8 cellular contexts compared by ENCODE assay signal in the genomic region with DNA sequence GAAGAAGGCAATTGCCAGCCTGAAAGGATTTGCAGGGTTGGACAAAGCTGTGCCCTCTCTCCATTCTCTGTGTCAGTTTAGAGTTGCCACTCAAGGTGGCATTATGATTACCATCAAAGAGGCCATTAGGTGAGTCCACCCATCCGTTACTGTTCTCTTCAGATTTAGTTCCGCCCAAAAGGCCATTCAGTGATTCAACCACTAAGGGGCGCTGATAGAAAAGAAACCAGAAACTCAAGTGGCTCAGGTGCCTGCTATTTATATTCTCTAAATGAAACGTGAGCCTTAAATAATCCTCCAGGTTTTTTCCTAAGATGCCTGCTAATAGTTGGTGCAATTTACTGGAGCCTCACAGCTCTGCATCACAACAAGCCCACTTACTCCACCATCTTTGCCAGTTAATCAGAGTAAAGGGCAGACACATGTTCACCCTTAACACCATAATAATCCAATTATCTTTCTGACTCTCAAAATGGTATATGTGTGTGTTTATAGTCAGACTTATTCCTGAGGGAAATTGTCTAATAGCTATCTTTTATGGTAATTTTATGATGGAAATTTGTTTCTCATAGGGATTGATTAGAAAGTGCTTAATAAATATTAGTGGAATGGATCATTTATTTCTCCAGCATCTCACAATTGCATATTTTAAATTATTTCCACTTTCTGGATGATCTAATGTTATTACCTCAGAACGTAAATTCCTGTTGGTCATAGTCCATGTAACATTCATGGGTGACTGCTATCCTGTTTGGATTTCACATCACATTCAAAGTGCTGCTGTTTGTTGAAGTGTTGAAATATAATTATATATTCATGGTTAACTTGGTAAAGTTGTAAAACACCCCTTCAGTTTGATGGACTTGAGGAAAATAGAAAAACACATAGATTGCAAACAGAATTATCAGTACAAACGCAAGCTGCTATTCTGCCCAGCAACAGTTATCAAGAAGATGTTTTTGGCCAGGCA. TPM values are rescaled to one million over a fixed set of nuclear protein-coding genes. Genes with fewer than 3 reads are reported as not detected.
A peak's percentile ranks its signal among the peaks of the same experiment; 100 is the strongest.
DNase-seq lines count a peak whose midpoint lies in the region; ATAC-seq, FAIRE-seq and TF ChIP-seq lines count a peak whose summit lies in the region.

No MANE protein-coding gene starts in this region.

- H3K4me3 Mint-ChIP-seq in stimulated activated naive B cell treated with anti-CD40 and anti-IgM and Interleukin-4, amounts not matched to agents 10 μg/mL and 1 μg/mL and 100 μg/mL, for 72 hours = no peak overlapping the region

- H3K9me3 ChIP-seq in GM12878 (replicated peaks; ENCODE audit: control insufficient read depth, insufficient read depth, low read length) (no peaks in the 10 kb centered on the region), transverse colon (no peaks in the 10 kb centered on the region)

- H3K27ac ChIP-seq in C4-2B (no peak overlapping the region), GM12878 (ENCODE audit: control insufficient read depth, insufficient read depth) (no peak overlapping the region), transverse colon (no peak overlapping the region)

- 77% methylated on average over 6 of the region's 6 CpGs for WGBS in GM12878 (ENCODE audit: insufficient coverage, insufficient replicate concordance, low lambda C conversion rate, missing lambda C conversion rate)
- WGBS in transverse colon (ENCODE audit: low coverage in 1 of 2), 2 donors = 39 to 60% methylated on average over 2 to 6 of the region's 6 CpGs

- H3K79me2 ChIP-seq in GM12878 (ENCODE audit: control insufficient read depth, insufficient read depth, low read length) = no peaks in the 10 kb centered on the region

- TF ChIP-seq POLR2A in GM12878 (IDR thresholded peaks at IDR 0.05; ENCODE audit: low read depth, low read length) (no peak), transverse colon (IDR thresholded peaks at IDR 0.05) (no peak)

- peak; percentile 68 for ATAC-seq in GM12878
- ATAC-seq in stimulated activated naive B cell treated with anti-CD40 and anti-IgM and Interleukin-4, amounts not matched to agents 10 μg/mL and 1 μg/mL and 100 μg/mL, for 72 hours (replicated peaks) = no peak
- no peak for ATAC-seq in GM21423 (IDR thresholded peaks at IDR 0.05; ENCODE audit: unreplicated experiment)

- SMC1A ChIA-PET in GM12878 (lab: Charles Lee; ENCODE audit: uncharacterized antibody, unreplicated experiment) = interaction anchor here (0.7 to 4.4 kb wide), 12 partner anchors 16 to 385 kb away, joined by 3 to 27 read pairs (median 3); a partner anchor contains a TSS

- TF ChIP-seq EP300 in GM12878 (IDR thresholded peaks at IDR 0.05; ENCODE audit: borderline replicate concordance in 1 of 2, control insufficient read depth in 1 of 2, low read depth in 2 of 2, low read length in 2 of 2) (no peak), transverse colon (IDR thresholded peaks at IDR 0.05; ENCODE audit: low read depth) (no peak)

- H3K9ac ChIP-seq in GM12878 (ENCODE audit: control insufficient read depth, insufficient read depth, low read length) = no peak overlapping the region

- peak; percentile 87 for TF ChIP-seq CTCF in C4-2B (conservative IDR thresholded peaks at IDR 0.05)
- peak; percentile 54 to 61 (median 54); a peak in 5 of 6 replicates for TF ChIP-seq CTCF in GM12878 (IDR thresholded peaks at IDR 0.05 in 2 of 3, conservative IDR thresholded peaks at IDR 0.05 in 1 of 3; ENCODE audit: control insufficient read depth in 2 of 3, extremely low read depth in 1 of 3, insufficient read depth in 1 of 3, low read depth in 3 of 3, low read length in 3 of 3)
- TF ChIP-seq CTCF in transverse colon (IDR thresholded peaks at IDR 0.05) = peak; percentile 54 to 79 (median 67)

- no peak overlapping the region for H3K4me2 ChIP-seq in GM12878 (ENCODE audit: control insufficient read depth, insufficient read depth)

- H3K4me3 ChIP-seq in GM12878 (no peak overlapping the region), transverse colon (no peak overlapping the region)

- H3K27ac Mint-ChIP-seq in stimulated activated naive B cell treated with anti-CD40 and anti-IgM and Interleukin-4, amounts not matched to agents 10 μg/mL and 1 μg/mL and 100 μg/mL, for 72 hours = no peak overlapping the region

- H3K27me3 ChIP-seq in GM12878 (replicated peaks in 1 of 2; ENCODE audit: control insufficient read depth in 2 of 2, insufficient read depth in 2 of 2, low read length in 1 of 2) (no peaks in the 10 kb centered on the region), transverse colon (no peaks in the 10 kb centered on the region)

- intact Hi-C loops in GM12878 (cut with micrococcal nuclease; ENCODE audit: unreplicated experiment) (loop anchor here (1.0 to 10.0 kb wide), 4 partner anchors 200 to 382 kb away; no protein-coding TSS in a partner anchor), transverse colon (cut with DNase I; ENCODE audit: low total_unique reads) (no loop called here)

- POLR2A ChIA-PET in HEK293T (lab: Yijun Ruan, JAX) (no interaction called here), GM12878 (lab: Charles Lee) (interaction anchor here (0.7 kb wide), 2 partner anchors 10 to 220 kb away, joined by 4 to 6 read pairs; no protein-coding TSS in a partner anchor)

- in situ Hi-C loops in GM12878 (cut with MboI) (loop anchor here (5.0 kb wide), 1 partner anchor 220 kb away; no protein-coding TSS in a partner anchor), transverse colon (cut with MboI; ENCODE audit: low pct_ligation_motif_present in 1 of 4, low pct_unique_long_range_greater_than_20kb in 1 of 4, low sequenced_read_pairs in 3 of 4) (loop anchor here in 2 of 4 donors (10.0 to 25.0 kb wide), 2 partner anchors 210 to 222 kb away; a partner anchor contains a TSS)

- no TSS peak for BruUV-seq in GM12878 (replicated peaks; lab: Mats Ljungman, UMichigan)

- H3K4me1 Mint-ChIP-seq in stimulated activated naive B cell treated with anti-CD40 and anti-IgM and Interleukin-4, amounts not matched to agents 10 μg/mL and 1 μg/mL and 100 μg/mL, for 72 hours = no peaks in the 10 kb centered on the region

- H2AFZ ChIP-seq in GM12878 (ENCODE audit: control insufficient read depth, low read depth, low read length) = no peak overlapping the region

- no peaks in the 10 kb centered on the region for H3K9me3 Mint-ChIP-seq in stimulated activated naive B cell treated with anti-CD40 and anti-IgM and Interleukin-4, amounts not matched to agents 10 μg/mL and 1 μg/mL and 100 μg/mL, for 72 hours

- H3K4me1 ChIP-seq in GM12878 (ENCODE audit: control insufficient read depth, insufficient read depth, low read length) (no peaks in the 10 kb centered on the region), transverse colon (peaks cover 0 to 12% (median 6%) of the 10 kb centered on the region in 4 donors)

- TF ChIP-seq RAD21 in GM12878 (IDR thresholded peaks at IDR 0.05; ENCODE audit: insufficient read depth, low read depth, low read length) = peak; percentile 79

- no peaks in the 10 kb centered on the region for H3K27me3 Mint-ChIP-seq in stimulated activated naive B cell treated with anti-CD40 and anti-IgM and Interleukin-4, amounts not matched to agents 10 μg/mL and 1 μg/mL and 100 μg/mL, for 72 hours

- FAIRE-seq in GM12878 (lab: Jason Lieb, UNC) = no peak

- peaks cover 22 to 33% of the 10 kb centered on the region in 2 donors for H3K36me3 Mint-ChIP-seq in stimulated activated naive B cell treated with anti-CD40 and anti-IgM and Interleukin-4, amounts not matched to agents 10 μg/mL and 1 μg/mL and 100 μg/mL, for 72 hours

- DNase-seq in HEK293T (ENCODE audit: extremely low spot score) (peak; percentile 49), NCI-H510A (lab: John Stamatoyannopoulos, UW) (peak; percentile 59), GM12878 (ENCODE audit: low read depth, low spot score) (no peak), iris pigment epithelial cell (ENCODE audit: low read depth) (peak; percentile 64), transverse colon (peak; percentile 50)
- no peak for DNase-seq in stimulated activated naive B cell treated with anti-CD40 and anti-IgM and Interleukin-4, amounts not matched to agents 10 μg/mL and 1 μg/mL and 100 μg/mL, for 72 hours

- no peaks in the 10 kb centered on the region; a peak in 1 of 4 replicates for H3K36me3 ChIP-seq in GM12878 (ENCODE audit: control insufficient read depth in 2 of 2, insufficient read depth in 2 of 2, low read length in 1 of 2)
- no peaks in the 10 kb centered on the region for H3K36me3 ChIP-seq in transverse colon

- RAD21 ChIA-PET in GM12878 (lab: Charles Lee; ENCODE audit: unreplicated experiment) = interaction anchor here (0.9 to 1.6 kb wide), 5 partner anchors 55 to 234 kb away, joined by 3 to 7 read pairs (median 3); no protein-coding TSS in a partner anchor

- CTCF ChIA-PET in HEK293T (lab: Yijun Ruan, JAX) = interaction anchor here (0.6 to 1.2 kb wide), 2 partner anchors 274 to 374 kb away, joined by 3 to 4 read pairs; no protein-coding TSS in a partner anchor
- CTCF ChIA-PET in GM12878 (lab: Yijun Ruan, JAX) = interaction anchor here (0.6 to 4.8 kb wide), 20 partner anchors 11 to 384 kb away, joined by 3 to 43 read pairs (median 4); a partner anchor contains a TSS

- no peaks in the 10 kb centered on the region for H4K20me1 ChIP-seq in GM12878 (ENCODE audit: control insufficient read depth, insufficient read depth)

TF ChIP-seq in HEK293T, 16 proteins besides CTCF, POLR2A, EP300 and RAD21 (continues in another document):
- TF ChIP-seq LEF1 (IDR thresholded peaks at IDR 0.05; ENCODE audit: borderline replicate concordance) (no peak), SUZ12 (IDR thresholded peaks at IDR 0.05) (no peak), FOXM1 (IDR thresholded peaks at IDR 0.05; ENCODE audit: borderline replicate concordance) (no peak)

TF ChIP-seq in GM12878, 131 proteins besides CTCF, POLR2A, EP300 and RAD21 (continues in another document):
- TF ChIP-seq SMC3 (IDR thresholded peaks at IDR 0.05; ENCODE audit: borderline replicate concordance, low read length) (peak; percentile 51; the same call in 1 of the 2 replicates), BHLHE40 (IDR thresholded peaks at IDR 0.05; ENCODE audit: borderline replicate concordance in 1 of 2, low read depth in 2 of 2, low read length in 1 of 2) (peak in 1 of 2 experiments; percentile 24; a peak in 1 of 4 replicates)

RNA-seq across cellular contexts. Expression of a gene that starts 59.3 kb away (rescaled TPM):
- total RNA-seq in GM12878 (2013; cell fraction: nucleolus; rRNA removed) = 53.7 and 59.3 TPM in 2 replicates
- 16.0 and 21.5 TPM in 2 replicates for total RNA-seq in GM12878 (2014; rRNA removed)
- total RNA-seq in GM12878 (2014; rRNA removed; fragmentation: Illumina TruSeq; extraction: Trizol) = 12.3 and 13.7 TPM in 2 replicates
- total RNA-seq in GM12878 (2021) = 20.4 and 20.6 TPM in 2 replicates
- 3.2 TPM for polyA plus RNA-seq in GM12878 (2011; ENCODE audit: low read depth)
- polyA plus RNA-seq in GM12878 (2011; rRNA removed) = 8.8 and 9.5 TPM in 2 replicates
- polyA plus RNA-seq in GM12878 (2011; cell fraction: cytosol; rRNA removed) = 7.6 and 8.1 TPM in 2 replicates
- 7.3 and 9.4 TPM in 2 replicates for polyA plus RNA-seq in GM12878 (2011; cell fraction: nucleus; rRNA removed)
- polyA plus RNA-seq in GM12878 (2012) = 3.1 and 4.0 TPM in 2 replicates
- 9.4 and 9.5 TPM in 2 replicates for polyA plus RNA-seq in GM12878 (2014; fragmentation: Illumina TruSeq; extraction: Trizol)
- polyA plus RNA-seq in GM12878 (2014; fragmentation: Nextera tagmentation; extraction: Ambion mirVana) = 1 to 10 TPM; 1.1 to 2.0 TPM
- polyA plus RNA-seq in GM12878 (2014; rRNA removed) = 6.9 and 7.3 TPM in 2 replicates
- 10 to 100 TPM; 12.4 to 14.8 TPM for polyA plus RNA-seq in GM12878 (2016; fragmentation: Nextera tagmentation; extraction: Ambion mirVana)
- polyA minus RNA-seq in GM12878 (2011; rRNA and poly(A)+ RNA removed) = 40.4 and 50.8 TPM in 2 replicates
- 6.5 and 15.1 TPM in 2 replicates for polyA minus RNA-seq in GM12878 (2011; cell fraction: cytosol; rRNA and poly(A)+ RNA removed)
- polyA minus RNA-seq in GM12878 (2011; cell fraction: nucleus; rRNA and poly(A)+ RNA removed) = 22.5 and 43.0 TPM in 2 replicates
- 10 to 100 TPM; 10.6 to 55.4 (median 22.8) TPM for total RNA-seq in transverse colon

Comparison
In these comparisons a context has a peak if more than half of its experiments do, and no peak if none do; other contexts are left out.
1. DNase-seq: peak in HEK293T (single experiment), NCI-H510A (single experiment), iris pigment epithelial cell (single experiment) and transverse colon (single experiment); none in GM12878 (single experiment) and stimulated activated naive B cell treated with anti-CD40 and anti-IgM and Interleukin-4, amounts not matched to agents 10 μg/mL and 1 μg/mL and 100 μg/mL, for 72 hours (single experiment).
2. Peak in every context shown above with its lines, with median percentiles within 50 percentile points of each other: CTCF ChIP-seq.